In genomic region chr6:121413831-121414368, GRCh38 we compare ENCODE assay signal across 19 cellular contexts. TPM values are rescaled to one million over a fixed set of nuclear protein-coding genes. Genes with fewer than 3 reads are reported as not detected.
A peak's percentile ranks its signal among the peaks of the same experiment; 100 is the strongest.
DNase-seq lines count a peak whose midpoint lies in the region; ATAC-seq, FAIRE-seq and TF ChIP-seq lines count a peak whose summit lies in the region.
"Had no signal": no experiment of that assay in that cellular context is flagged by ENCODE, and none has a peak within 500 bp of the region (broad histone marks: within the 10 kb centered on the region; RNA-seq: fewer than 3 reads in every experiment).

No MANE protein-coding gene starts in this region.

- H2AK5ac ChIP-seq in IMR-90 (ENCODE audit: low read depth, low read length), result no peak overlapping the region

- no peak overlapping the region for H2BK20ac ChIP-seq in IMR-90 (ENCODE audit: low read depth, low read length)

- H4K5ac ChIP-seq in IMR-90 (ENCODE audit: low read depth, low read length), result no peak overlapping the region

- H2AK9ac ChIP-seq in IMR-90 (replicated peaks; ENCODE audit: low read depth, low read length, poor library complexity), result no peak overlapping the region

- H3K4me2 ChIP-seq in IMR-90 (ENCODE audit: low read depth, low read length) (no peak overlapping the region), astrocyte (ENCODE audit: low read length) (no peak overlapping the region), osteoblast (ENCODE audit: insufficient read depth, low read length) (peak overlapping the region; percentile 45)

- no peak for DNase-seq in IMR-90
- peak; percentile 42 for DNase-seq in astrocyte (ENCODE audit: low read depth)
- DNase-seq in fibroblast of peridontal ligament (ENCODE audit: extremely low read depth), result peak; percentile 67
- DNase-seq in osteoblast (ENCODE audit: insufficient read length, low spot score, missing footprints), result peak; percentile 85
- no peak for DNase-seq in activated naive CD4-positive, alpha-beta T cell (lab: John Stamatoyannopoulos, UW)
- DNase-seq in osteocyte (ENCODE audit: extremely low spot score, unreplicated experiment), result no peak
- DNase-seq in activated gamma-delta T cell (lab: John Stamatoyannopoulos, UW), result no peak
- DNase-seq in NCI-H82 treated with DMSO at 0.1 percent for 48 hours (lab: John Stamatoyannopoulos, UW; ENCODE audit: unreplicated experiment), result no peak
- DNase-seq: ACHN; Calu3; CD4-positive, CD25-positive, alpha-beta regulatory T cell; MV-4-11; NCI-H146; NCI-H2107; NCI-H345; NCI-H526 treated with DMSO at 0.1 percent for 48 hours had no signal

- no peak overlapping the region for H2AFZ ChIP-seq in IMR-90 (replicated peaks; ENCODE audit: low read length, poor library complexity)
- no peak overlapping the region for H2AFZ ChIP-seq in astrocyte (ENCODE audit: low read depth, low read length)
- H2AFZ ChIP-seq in osteoblast (ENCODE audit: low read length), result peak overlapping the region; percentile 33

- no peaks in the 10 kb centered on the region for H3K9me1 ChIP-seq in IMR-90 (ENCODE audit: insufficient read depth, low read length)

- in situ Hi-C loops in IMR-90 (cut with MboI; ENCODE audit: low sequenced_read_pairs), result no loop called here

- H3K9me3 Mint-ChIP-seq in astrocyte (ENCODE audit: unreplicated experiment) (peaks cover 2% of the 10 kb centered on the region), osteocyte (ENCODE audit: unreplicated experiment) (no peaks in the 10 kb centered on the region)
- H3K9me3 Mint-ChIP-seq: CD4-positive, CD25-positive, alpha-beta regulatory T cell had no signal

- no peak for TF ChIP-seq RAD21 in IMR-90 (IDR thresholded peaks at IDR 0.05; ENCODE audit: low read length)

- intact Hi-C loops in IMR-90 (cut with micrococcal nuclease), result no loop called here

- CTCF ChIA-PET in IMR-90 (lab: Yijun Ruan, JAX), result interaction anchor here (0.6 kb wide), 3 partner anchors 8 to 1019 kb away, joined by 3 to 5 read pairs (median 3); no protein-coding TSS in a partner anchor

- TF ChIP-seq CTCF in IMR-90 (conservative IDR thresholded peaks at IDR 0.05; ENCODE audit: low read depth, low read length) (no peak), astrocyte (IDR thresholded peaks at IDR 0.05; ENCODE audit: insufficient read depth, low read depth, low read length) (no peak), osteoblast (IDR thresholded peaks at IDR 0.05; ENCODE audit: extremely low read depth, low read depth, low read length) (no peak), osteocyte (IDR thresholded peaks at IDR 0.05) (no peak)

- H3K4me1 ChIP-seq in IMR-90 (ENCODE audit: control insufficient read depth, insufficient read depth, low read length), result no peaks in the 10 kb centered on the region
- H3K4me1 ChIP-seq in astrocyte (ENCODE audit: insufficient read depth, low read length), result no peaks in the 10 kb centered on the region
- H3K4me1 ChIP-seq in osteoblast (ENCODE audit: insufficient read depth, low read length), result no peaks in the 10 kb centered on the region

- TF ChIP-seq POLR2A in IMR-90 (IDR thresholded peaks at IDR 0.05; ENCODE audit: low read depth, low read length), result no peak

- no peak overlapping the region for H3K4ac ChIP-seq in IMR-90 (ENCODE audit: low read depth, low read length)

- no peak overlapping the region for H3K23ac ChIP-seq in IMR-90 (ENCODE audit: low read depth, low read length)

- no peaks in the 10 kb centered on the region for H3K9me3 ChIP-seq in IMR-90 (ENCODE audit: control insufficient read depth, insufficient read depth, low read length)
- H3K9me3 ChIP-seq in astrocyte (ENCODE audit: insufficient read depth, low read depth, low read length), result no peaks in the 10 kb centered on the region
- no peaks in the 10 kb centered on the region for H3K9me3 ChIP-seq in osteoblast (ENCODE audit: low read depth, low read length)

- H2BK15ac ChIP-seq in IMR-90 (ENCODE audit: low read depth, low read length), result no peak overlapping the region

- POLR2A ChIA-PET in IMR-90 (lab: Charles Lee; ENCODE audit: unreplicated experiment), result interaction anchor here (0.6 kb wide), 1 partner anchor 13 kb away, joined by 13 read pairs; no protein-coding TSS in a partner anchor

- H3K36me3 ChIP-seq in IMR-90 (ENCODE audit: control insufficient read depth, insufficient read depth, low read length), result no peaks in the 10 kb centered on the region
- H3K36me3 ChIP-seq in astrocyte (ENCODE audit: insufficient read depth, low read length), result no peaks in the 10 kb centered on the region
- no peaks in the 10 kb centered on the region for H3K36me3 ChIP-seq in osteoblast (ENCODE audit: insufficient read depth, low read length)

- H4K20me1 ChIP-seq in IMR-90 (ENCODE audit: insufficient read depth, low read length) (no peaks in the 10 kb centered on the region), astrocyte (ENCODE audit: insufficient read depth, low read length) (no peaks in the 10 kb centered on the region), osteoblast (ENCODE audit: insufficient read depth, low read length) (no peaks in the 10 kb centered on the region)

- no peak overlapping the region for H2BK5ac ChIP-seq in IMR-90 (ENCODE audit: low read depth, low read length, poor library complexity, severe bottlenecking)

- H2BK120ac ChIP-seq in IMR-90 (ENCODE audit: low read depth, low read length), result no peak overlapping the region

- no peak for FAIRE-seq in astrocyte (lab: Jason Lieb, UNC)
- FAIRE-seq: GM12878, GM18507 had no signal

- H3K27ac Mint-ChIP-seq in astrocyte (ENCODE audit: unreplicated experiment) (no peak overlapping the region), osteocyte (ENCODE audit: unreplicated experiment) (no peak overlapping the region)
- H3K27ac Mint-ChIP-seq: CD4-positive, CD25-positive, alpha-beta regulatory T cell had no signal

- H3K9ac ChIP-seq in IMR-90 (ENCODE audit: low read depth, low read length) (no peak overlapping the region), astrocyte (ENCODE audit: low read length) (no peak overlapping the region)

- no TSS peak for BruUV-seq in IMR-90 (replicated peaks; lab: Mats Ljungman, UMichigan)

- H3K56ac ChIP-seq in IMR-90 (ENCODE audit: extremely low read depth, insufficient read depth, low read length), result no peak overlapping the region

- no peaks in the 10 kb centered on the region for H3K79me2 ChIP-seq in astrocyte (ENCODE audit: insufficient read depth, low read length)
- H3K79me2 ChIP-seq in osteoblast (ENCODE audit: insufficient read depth, low read length), result no peaks in the 10 kb centered on the region

- H3K27me3 ChIP-seq in IMR-90 (ENCODE audit: control insufficient read depth, insufficient read depth, low read length) (no peaks in the 10 kb centered on the region), astrocyte (ENCODE audit: insufficient read depth, low read length) (no peaks in the 10 kb centered on the region), osteoblast (ENCODE audit: insufficient read depth, low read length) (no peaks in the 10 kb centered on the region)

- no peaks in the 10 kb centered on the region for H3K27me3 Mint-ChIP-seq in astrocyte (ENCODE audit: low read depth, unreplicated experiment)
- H3K27me3 Mint-ChIP-seq in osteocyte (ENCODE audit: unreplicated experiment), result no peaks in the 10 kb centered on the region

- H3K27ac ChIP-seq in IMR-90 (ENCODE audit: insufficient read depth, low read length) (no peak overlapping the region), astrocyte (ENCODE audit: low read depth, low read length) (no peak overlapping the region), osteoblast (ENCODE audit: low read depth, low read length) (no peak overlapping the region)

- H3K18ac ChIP-seq in IMR-90 (ENCODE audit: low read depth, low read length), result no peak overlapping the region

- 52% methylated on average over 3 of the region's 4 CpGs; no CpG with 5 or more reads in 1 of the 2 experiments for WGBS in IMR-90 (ENCODE audit: extremely low coverage in 2 of 2, insufficient read length in 1 of 2), 2 experiments

- no peak overlapping the region for H4K8ac ChIP-seq in IMR-90 (ENCODE audit: low read depth in 2 of 2, low read length in 2 of 2)

- dilution Hi-C loops in IMR-90 (cut with HindIII; ENCODE audit: low sequenced_read_pairs, unreplicated experiment), result no loop called here

- H3K79me1 ChIP-seq in IMR-90 (ENCODE audit: low read depth in 1 of 2, low read length in 2 of 2), result no peaks in the 10 kb centered on the region

- ATAC-seq in IMR-90 (ENCODE audit: low read depth), result no peak
- ATAC-seq: GM12878 had no signal

- H3K4me1 Mint-ChIP-seq in astrocyte (ENCODE audit: low read depth, unreplicated experiment) (no peaks in the 10 kb centered on the region), osteocyte (ENCODE audit: unreplicated experiment) (no peaks in the 10 kb centered on the region)
- H3K4me1 Mint-ChIP-seq: CD4-positive, CD25-positive, alpha-beta regulatory T cell had no signal

- H3K14ac ChIP-seq in IMR-90 (replicated peaks; ENCODE audit: low read depth, low read length), result no peak overlapping the region

- H3K4me3 Mint-ChIP-seq in astrocyte (ENCODE audit: unreplicated experiment), result no peak overlapping the region
- H3K4me3 Mint-ChIP-seq in osteocyte (ENCODE audit: unreplicated experiment), result no peak overlapping the region
- H3K4me3 Mint-ChIP-seq: CD4-positive, CD25-positive, alpha-beta regulatory T cell had no signal

- H3K36me3 Mint-ChIP-seq in astrocyte (ENCODE audit: low read depth, unreplicated experiment), result no peaks in the 10 kb centered on the region
- H3K36me3 Mint-ChIP-seq in osteocyte (ENCODE audit: unreplicated experiment), result peaks cover 2% of the 10 kb centered on the region
- H3K36me3 Mint-ChIP-seq: CD4-positive, CD25-positive, alpha-beta regulatory T cell had no signal

- H3K4me3 ChIP-seq in IMR-90 (ENCODE audit: insufficient read depth, low read depth, low read length) (no peak overlapping the region), astrocyte (ENCODE audit: insufficient read depth, low read depth, low read length) (no peak overlapping the region), osteoblast (ENCODE audit: insufficient read depth, low read length) (no peak overlapping the region)
- H3K4me3 ChIP-seq: GM12878 had no signal

- H4K91ac ChIP-seq in IMR-90 (ENCODE audit: insufficient read depth, low read depth, low read length), result no peak overlapping the region

TF ChIP-seq in IMR-90, 13 proteins besides CTCF, POLR2A, EP300 and RAD21:
- TF ChIP-seq CEBPB (IDR thresholded peaks at IDR 0.05; ENCODE audit: low read depth, low read length), result peak; percentile 24; the same call in 1 of the 2 replicates
- TF ChIP-seq RFX5 (IDR thresholded peaks at IDR 0.05; ENCODE audit: low read depth, low read length), result no peak

RNA-seq across cellular contexts. Expression of gene GJA1, which starts 21.5 kb away (rescaled TPM):
- total RNA-seq in IMR-90 (2012; rRNA removed), result 314 and 323 TPM in 2 replicates
- polyA plus RNA-seq in IMR-90 (2012; rRNA removed), result 131 and 180 TPM in 2 replicates
- 40.8 and 46.3 TPM in 2 replicates for polyA plus RNA-seq in IMR-90 (2012; cell fraction: cytosol; rRNA removed)
- polyA plus RNA-seq in IMR-90 (2012; cell fraction: nucleus; rRNA removed; ENCODE audit: low replicate concordance), result 9.7 and 51.6 TPM in 2 replicates
- 433 and 443 TPM in 2 replicates for total RNA-seq in astrocyte
- total RNA-seq in osteoblast, result 1,360 and 1,632 TPM in 2 replicates
- 283 and 286 TPM in 2 replicates for total RNA-seq in osteocyte
- total RNA-seq: CD4-positive, CD25-positive, alpha-beta regulatory T cell; HT1080 had no signal
- polyA plus RNA-seq: CD4-positive, CD25-positive, alpha-beta regulatory T cell had no signal

Comparison
In these comparisons a context has a peak if more than half of its experiments do, and no peak if none do; other contexts are left out.
1. DNase-seq: peak in astrocyte (single experiment), fibroblast of peridontal ligament (single experiment) and osteoblast (single experiment); none in IMR-90 (single experiment), activated naive CD4-positive, alpha-beta T cell (0 of 4), osteocyte (single experiment), activated gamma-delta T cell (single experiment) and NCI-H82 treated with DMSO at 0.1 percent for 48 hours (single experiment).